ENCODE assay signal across 9 cellular contexts in the genomic region with DNA sequence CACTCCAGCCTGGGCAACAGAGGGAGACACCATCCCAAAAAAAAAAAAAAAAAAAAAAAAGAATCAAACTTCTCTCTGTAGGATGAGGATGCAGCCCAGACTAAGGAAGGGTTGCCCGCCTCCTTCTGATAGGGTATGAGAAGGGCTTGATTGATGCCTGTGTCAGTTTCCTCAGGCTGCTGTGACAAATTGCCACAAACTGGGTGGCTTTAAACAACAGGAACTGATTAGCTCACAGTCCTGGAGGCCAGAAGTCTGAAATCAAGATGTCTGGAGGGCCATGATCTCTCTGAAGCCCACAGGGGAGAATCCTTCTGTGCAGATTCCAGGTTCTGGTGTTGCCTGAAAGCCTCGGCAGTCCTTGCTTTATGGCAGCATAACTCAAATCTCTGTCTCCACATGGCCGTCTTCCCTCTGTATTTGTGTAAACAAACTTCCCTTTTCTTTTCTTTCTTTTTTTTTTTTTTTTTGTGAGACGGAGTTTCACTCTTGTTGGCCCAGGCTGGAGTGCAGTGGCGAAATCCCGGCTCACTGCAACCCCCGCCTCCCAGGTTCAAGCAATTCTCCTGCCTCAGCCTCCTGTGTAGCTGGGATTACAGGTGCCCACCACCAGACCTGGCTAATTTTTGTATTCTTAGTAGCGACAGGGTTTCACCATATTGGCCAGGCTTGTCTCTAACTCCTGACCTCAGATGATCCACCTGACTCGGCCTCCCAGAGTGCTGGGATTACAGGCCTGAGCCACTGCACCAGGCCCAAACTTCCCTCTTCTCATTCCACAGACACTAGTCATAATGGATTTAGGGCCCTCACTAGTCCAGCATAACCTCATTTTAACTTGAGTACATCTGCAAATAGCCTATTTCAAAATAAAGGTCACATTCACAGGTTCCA. TPM values are rescaled to one million over a fixed set of nuclear protein-coding genes. Genes with fewer than 3 reads are reported as not detected.
DNase-seq lines count a peak whose midpoint lies in the region; ATAC-seq and TF ChIP-seq lines count a peak whose summit lies in the region.
"Had no signal": no experiment of that assay in that cellular context is flagged by ENCODE, and none has a peak within 500 bp of the region (broad histone marks: within the 10 kb centered on the region; RNA-seq: fewer than 3 reads in every experiment).

No MANE protein-coding gene starts in this region.

- H3K9me3 Mint-ChIP-seq in naive B cell, result no peaks in the 10 kb centered on the region
- no peaks in the 10 kb centered on the region for H3K9me3 Mint-ChIP-seq in activated CD8-positive, alpha-beta T cell treated with anti-CD3 and anti-CD28 coated beads, Interleukin-2, amount 10 ng/mL, durations not matched to agents 7 days and 5 days (ENCODE audit: insufficient read depth)

- no peaks in the 10 kb centered on the region for H3K9me3 ChIP-seq in BLaER1
- no peaks in the 10 kb centered on the region for H3K9me3 ChIP-seq in OCI-LY7 (ENCODE audit: low read length)

- peak overlapping the region; percentile 31; the same call in 1 of the 2 replicates for H3K27ac ChIP-seq in BLaER1
- no peak overlapping the region for H3K27ac ChIP-seq in OCI-LY7 (ENCODE audit: low read depth, low read length, poor library complexity, severe bottlenecking)

- BruUV-seq in OCI-LY7 (replicated peaks; lab: Mats Ljungman, UMichigan), result no TSS peak

- H4K20me1 ChIP-seq in BLaER1 (no peaks in the 10 kb centered on the region), OCI-LY7 (ENCODE audit: insufficient read depth, low read length) (no peaks in the 10 kb centered on the region)

- no peaks in the 10 kb centered on the region for H3K9me2 ChIP-seq in OCI-LY7 (ENCODE audit: insufficient read depth, low read length)

- no peak overlapping the region for H2AFZ ChIP-seq in OCI-LY7 (ENCODE audit: low read length)

- H3K4me3 Mint-ChIP-seq in naive B cell, result peak overlapping the region in 6 of 8 donors; percentile 30 to 69 (median 60)
- H3K4me3 Mint-ChIP-seq in activated CD8-positive, alpha-beta T cell treated with anti-CD3 and anti-CD28 coated beads, Interleukin-2, amount 10 ng/mL, durations not matched to agents 7 days and 5 days, result no peak overlapping the region

- CTCF ChIA-PET in activated CD8-positive, alpha-beta T cell treated with anti-CD3 and anti-CD28 coated beads, Interleukin-2, amount 10 ng/mL, durations not matched to agents 7 days and 5 days (lab: Charles Lee), result no interaction called here
- CTCF ChIA-PET in OCI-LY7 (lab: Charles Lee; ENCODE audit: unreplicated experiment), result no interaction called here

- peak; percentile 68 for DNase-seq in NOMO-1 treated with DMSO at 0.1 percent for 48 hours (lab: John Stamatoyannopoulos, UW; ENCODE audit: unreplicated experiment)
- DNase-seq in fibroblast of mammary gland (ENCODE audit: low read depth), result peak; percentile 20
- no peak for DNase-seq in naive B cell
- no peak for DNase-seq in activated CD8-positive, alpha-beta T cell treated with anti-CD3 and anti-CD28 coated beads, Interleukin-2, amount 10 ng/mL, durations not matched to agents 7 days and 5 days
- no peak for DNase-seq in OCI-LY7 (ENCODE audit: low spot score)
- DNase-seq: activated CD8-positive, alpha-beta memory T cell treated with anti-CD3 and anti-CD28 coated beads, Interleukin-2, amount 50 U/mL, for 4 hours had no signal

- H3K27me3 Mint-ChIP-seq in naive B cell, result no peaks in the 10 kb centered on the region
- peaks cover 8% of the 10 kb centered on the region for H3K27me3 Mint-ChIP-seq in activated CD8-positive, alpha-beta T cell treated with anti-CD3 and anti-CD28 coated beads, Interleukin-2, amount 10 ng/mL, durations not matched to agents 7 days and 5 days (ENCODE audit: low read depth)

- intact Hi-C loops in OCI-LY7 (cut with micrococcal nuclease; ENCODE audit: unreplicated experiment), result no loop called here

- no peaks in the 10 kb centered on the region for H3K36me3 Mint-ChIP-seq in naive B cell
- no peaks in the 10 kb centered on the region for H3K36me3 Mint-ChIP-seq in activated CD8-positive, alpha-beta T cell treated with anti-CD3 and anti-CD28 coated beads, Interleukin-2, amount 10 ng/mL, durations not matched to agents 7 days and 5 days (ENCODE audit: low read depth)

- peaks cover 0 to 11% (median 4%) of the 10 kb centered on the region in 3 donors for H3K4me1 Mint-ChIP-seq in naive B cell
- H3K4me1 Mint-ChIP-seq in activated CD8-positive, alpha-beta T cell treated with anti-CD3 and anti-CD28 coated beads, Interleukin-2, amount 10 ng/mL, durations not matched to agents 7 days and 5 days (ENCODE audit: low read depth), result peaks cover 6% of the 10 kb centered on the region

- H3K27me3 ChIP-seq in BLaER1, result no peaks in the 10 kb centered on the region

- POLR2A ChIA-PET in activated CD8-positive, alpha-beta T cell treated with anti-CD3 and anti-CD28 coated beads, Interleukin-2, amount 10 ng/mL, durations not matched to agents 7 days and 5 days (lab: Charles Lee), result interaction anchor here (0.6 to 2.6 kb wide), 3 partner anchors 11 to 48 kb away, joined by 3 to 9 read pairs (median 7); a partner anchor contains a TSS
- POLR2A ChIA-PET in OCI-LY7 (lab: Charles Lee), result interaction anchor here (0.6 to 2.3 kb wide), 4 partner anchors 11 to 997 kb away, joined by 3 to 9 read pairs (median 4); a partner anchor contains a TSS

- H3K4me1 ChIP-seq in BLaER1, result peaks cover 15% of the 10 kb centered on the region
- no peaks in the 10 kb centered on the region for H3K4me1 ChIP-seq in OCI-LY7 (ENCODE audit: insufficient read depth, low read length, poor library complexity, severe bottlenecking)

- H3K4me3 ChIP-seq in BLaER1 (no peak overlapping the region), fibroblast of mammary gland (ENCODE audit: control insufficient read depth, low read depth, low read length) (no peak overlapping the region), OCI-LY7 (ENCODE audit: low read depth, low read length, poor library complexity, severe bottlenecking) (no peak overlapping the region)

- TF ChIP-seq CTCF in fibroblast of mammary gland (conservative IDR thresholded peaks at IDR 0.05; ENCODE audit: control insufficient read depth, insufficient read depth, low read depth, low read length) (no peak), OCI-LY7 (conservative IDR thresholded peaks at IDR 0.05; ENCODE audit: low read length) (no peak)

- ATAC-seq in naive B cell (ENCODE audit: low read depth in 2 of 2) (peak; percentile 37 to 55), HG02884 (IDR thresholded peaks at IDR 0.05; ENCODE audit: unreplicated experiment) (no peak), HG03439 (IDR thresholded peaks at IDR 0.05; ENCODE audit: unreplicated experiment) (no peak)
- ATAC-seq in activated CD8-positive, alpha-beta T cell treated with anti-CD3 and anti-CD28 coated beads, Interleukin-2, amount 10 ng/mL, durations not matched to agents 7 days and 5 days, result no peak

- H3K4me2 ChIP-seq in BLaER1, result peak overlapping the region; percentile 13; the same call in 1 of the 2 replicates
- no peak overlapping the region for H3K4me2 ChIP-seq in OCI-LY7 (ENCODE audit: low read length)

- H3K36me3 ChIP-seq in BLaER1 (no peaks in the 10 kb centered on the region), OCI-LY7 (ENCODE audit: insufficient read depth, low read length) (no peaks in the 10 kb centered on the region)

- no peaks in the 10 kb centered on the region for H3K79me2 ChIP-seq in OCI-LY7 (ENCODE audit: insufficient read depth, low read depth, low read length)

- peak overlapping the region in 3 of 6 donors; percentile 62 to 76 (median 75) for H3K27ac Mint-ChIP-seq in naive B cell
- no peak overlapping the region for H3K27ac Mint-ChIP-seq in activated CD8-positive, alpha-beta T cell treated with anti-CD3 and anti-CD28 coated beads, Interleukin-2, amount 10 ng/mL, durations not matched to agents 7 days and 5 days

- H3K9ac ChIP-seq in BLaER1, result no peak overlapping the region

RNA-seq across cellular contexts. Expression of a gene that starts 11.2 kb away (rescaled TPM):
- 1 to 10 TPM in 5 of 6 donors, under 1 TPM in 1; 0.51 to 5.4 (median 3.9) TPM for polyA plus RNA-seq in naive B cell (ENCODE audit: low read depth in 6 of 6)
- 10 to 100 TPM; 21.6 to 26.2 TPM for total RNA-seq in activated CD8-positive, alpha-beta T cell treated with anti-CD3 and anti-CD28 coated beads, Interleukin-2, amount 10 ng/mL, durations not matched to agents 7 days and 5 days
- 15.4 and 16.3 TPM in 2 replicates for total RNA-seq in OCI-LY7 (2014; rRNA removed; shearing (Covaris generic))
- total RNA-seq in OCI-LY7 (2022), result 35.6 and 40.8 TPM in 2 replicates

RNA-seq across cellular contexts. Expression of a gene that starts 48.1 kb away (rescaled TPM):
- 10 to 100 TPM; 51.3 to 87.5 (median 66.3) TPM for polyA plus RNA-seq in naive B cell (ENCODE audit: low read depth in 6 of 6)
- 10 to 100 TPM; 75.5 to 77.7 TPM for total RNA-seq in activated CD8-positive, alpha-beta T cell treated with anti-CD3 and anti-CD28 coated beads, Interleukin-2, amount 10 ng/mL, durations not matched to agents 7 days and 5 days
- 64.2 and 74.3 TPM in 2 replicates for total RNA-seq in OCI-LY7 (2014; rRNA removed; shearing (Covaris generic))
- total RNA-seq in OCI-LY7 (2022), result 76.9 and 90.0 TPM in 2 replicates

Comparison
In these comparisons a context has a peak if more than half of its experiments do, and no peak if none do; other contexts are left out.
1. DNase-seq: peak in NOMO-1 treated with DMSO at 0.1 percent for 48 hours (single experiment) and fibroblast of mammary gland (single experiment); none in naive B cell (single experiment), activated CD8-positive, alpha-beta T cell treated with anti-CD3 and anti-CD28 coated beads, Interleukin-2, amount 10 ng/mL, durations not matched to agents 7 days and 5 days (single experiment) and OCI-LY7 (single experiment).
2. ATAC-seq: peak in naive B cell (2 of 2); none in HG02884 (single experiment), activated CD8-positive, alpha-beta T cell treated with anti-CD3 and anti-CD28 coated beads, Interleukin-2, amount 10 ng/mL, durations not matched to agents 7 days and 5 days (single experiment) and HG03439 (single experiment).